In genomic region chr17:46764709-46765401, GRCh38 we compare ENCODE assay signal across 8 cellular contexts. TPM values are rescaled to one million over a fixed set of nuclear protein-coding genes. Genes with fewer than 3 reads are reported as not detected.
DNase-seq lines count a peak whose midpoint lies in the region; ATAC-seq and TF ChIP-seq lines count a peak whose summit lies in the region.

No MANE protein-coding gene starts in this region.

- H3K9me3 Mint-ChIP-seq in endothelial cell (ENCODE audit: unreplicated experiment): no peaks in the 10 kb centered on the region

- H3K4me1 ChIP-seq in lung (ENCODE audit: control insufficient read depth in 2 of 2, insufficient read depth in 2 of 2, low read length in 2 of 2): peaks cover 9 to 12% of the 10 kb centered on the region in 2 donors

- no peak overlapping the region for H3K4me3 ChIP-seq in AG09309 (ENCODE audit: control insufficient read depth, low read depth, low read length)
- no peak overlapping the region for H3K4me3 ChIP-seq in NB4 (ENCODE audit: low read depth, low read length)
- no peak overlapping the region for H3K4me3 ChIP-seq in lung

- H3K4me3 Mint-ChIP-seq in endothelial cell (ENCODE audit: unreplicated experiment): no peak overlapping the region

- no peaks in the 10 kb centered on the region for H3K9me3 ChIP-seq in lung (ENCODE audit: control insufficient read depth in 2 of 2, insufficient read depth in 1 of 2, low read length in 1 of 2)

- TF ChIP-seq POLR2A in NB4 (IDR thresholded peaks at IDR 0.05; ENCODE audit: extremely low read depth, insufficient read length): no peak

- H3K27me3 ChIP-seq in lung (ENCODE audit: control insufficient read depth, insufficient read depth): no peaks in the 10 kb centered on the region

- peaks cover 24% of the 10 kb centered on the region for H3K36me3 Mint-ChIP-seq in endothelial cell (ENCODE audit: low read depth, unreplicated experiment)

- no peak overlapping the region for H3K27ac Mint-ChIP-seq in endothelial cell (ENCODE audit: unreplicated experiment)

- peak; percentile 54 for DNase-seq in AG09309 (ENCODE audit: low read depth)
- DNase-seq in NB4 (ENCODE audit: low read depth): peak; percentile 71
- DNase-seq in cerebellum (ENCODE audit: low spot score): peak; percentile 48
- DNase-seq in lung (ENCODE audit: low spot score): peak; percentile 58
- DNase-seq in endothelial cell (ENCODE audit: low spot score): no peak
- no peak for DNase-seq in GF-D8 (lab: John Stamatoyannopoulos, UW)
- no peak for DNase-seq in DMS114 treated with DMSO at 0.1 percent for 48 hours (lab: John Stamatoyannopoulos, UW; ENCODE audit: unreplicated experiment)

- 56 to 66% methylated on average over 13 of the region's 13 CpGs for WGBS in lung, 2 donors

- peak overlapping the region in 1 of 2 donors; percentile 67 for H3K27ac ChIP-seq in lung (ENCODE audit: low read depth in 1 of 2, low read length in 1 of 2)

- no peaks in the 10 kb centered on the region for H3K36me3 ChIP-seq in lung (ENCODE audit: control insufficient read depth in 2 of 2, insufficient read depth in 2 of 2, low read length in 2 of 2)

- H3K27me3 Mint-ChIP-seq in endothelial cell (ENCODE audit: unreplicated experiment): peaks cover 5% of the 10 kb centered on the region

- ATAC-seq in lung (ENCODE audit: insufficient read depth, low FRiP score) (peak; percentile 73), GM18502 (IDR thresholded peaks at IDR 0.05; ENCODE audit: poor library complexity, unreplicated experiment) (no peak)

- TF ChIP-seq CTCF in AG09309 (IDR thresholded peaks at IDR 0.05; ENCODE audit: control insufficient read depth, insufficient read depth, low read depth, low read length, missing control alignments): no peak
- no peak for TF ChIP-seq CTCF in NB4 (IDR thresholded peaks at IDR 0.05; ENCODE audit: low read depth, low read length)
- no peak for TF ChIP-seq CTCF in lung (IDR thresholded peaks at IDR 0.05; ENCODE audit: control extremely low read depth, extremely low read depth)
- TF ChIP-seq CTCF in endothelial cell (IDR thresholded peaks at IDR 0.05; ENCODE audit: unreplicated experiment): no peak

- H3K4me1 Mint-ChIP-seq in endothelial cell (ENCODE audit: unreplicated experiment): peaks cover 26% of the 10 kb centered on the region

RNA-seq across cellular contexts. Expression of gene WNT3, which starts 53.6 kb away (rescaled TPM):
- 12.3 TPM for total RNA-seq in cerebellum
- 1 to 10 TPM in 1 of 2 donors, under 1 TPM in 1; 0.74 to 2.9 TPM for total RNA-seq in lung
- polyA plus RNA-seq in lung: 1 to 10 TPM; 1.2 to 1.6 TPM
- 14.4 TPM for total RNA-seq in endothelial cell (ENCODE audit: unreplicated experiment)

Comparison
In these comparisons a context has a peak if more than half of its experiments do, and no peak if none do; other contexts are left out.
1. DNase-seq: peak in AG09309 (single experiment), NB4 (single experiment), cerebellum (single experiment) and lung (single experiment); none in endothelial cell (single experiment), GF-D8 (single experiment) and DMS114 treated with DMSO at 0.1 percent for 48 hours (single experiment).